In the genomic region with DNA sequence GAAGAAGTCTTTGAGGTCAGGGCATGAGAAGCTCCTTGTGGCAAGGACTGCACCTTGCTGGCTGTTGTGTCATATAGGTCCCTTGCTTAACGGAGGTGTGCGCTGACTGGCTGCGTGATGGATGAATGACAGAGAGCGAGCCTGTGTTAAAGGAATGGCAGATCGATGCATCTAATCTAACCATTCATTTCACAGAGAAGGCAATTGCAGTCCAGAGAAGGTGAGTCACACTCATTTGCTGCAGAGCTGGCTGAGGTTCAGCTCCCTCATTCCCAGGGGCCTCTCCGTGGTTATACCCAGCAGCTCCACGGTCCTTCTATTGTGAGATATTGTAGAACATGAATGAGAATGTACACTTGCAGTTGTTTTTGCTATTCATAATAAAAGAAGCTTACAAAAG, we compare ENCODE assay signal across 28 cellular contexts.
DNase-seq lines count a peak whose midpoint lies in the region; FAIRE-seq and TF ChIP-seq lines count a peak whose summit lies in the region.
"Had no signal": no experiment of that assay in that cellular context is flagged by ENCODE, and none has a peak within 500 bp of the region (broad histone marks: within the 10 kb centered on the region; RNA-seq: fewer than 3 reads in every experiment).

No MANE protein-coding gene starts in this region.

- H3K27me3 ChIP-seq in astrocyte (ENCODE audit: insufficient read depth, low read length), result no peaks in the 10 kb centered on the region
- H3K27me3 ChIP-seq: body of pancreas, gastroesophageal sphincter, upper lobe of right lung had no signal

- no peak overlapping the region for H3K9ac ChIP-seq in astrocyte (ENCODE audit: low read length)
- H3K9ac ChIP-seq: BLaER1 treated with 17β-estradiol and CSF1 and Interleukin-3, amounts not matched to agents 10 nM and 100 nM had no signal

- no peak for FAIRE-seq in astrocyte (lab: Jason Lieb, UNC)
- FAIRE-seq: small intestine had no signal

- TF ChIP-seq CTCF in astrocyte (IDR thresholded peaks at IDR 0.05; ENCODE audit: insufficient read depth, low read depth, low read length) (no peak), GM13977 (IDR thresholded peaks at IDR 0.05; ENCODE audit: extremely low read depth, insufficient read depth, missing control alignments) (no peak)

- in situ Hi-C loops in GM13977 (cut with MboI; ENCODE audit: low pct_unique_long_range_greater_than_20kb, low sequenced_read_pairs, unreplicated experiment), result no loop called here

- no peaks in the 10 kb centered on the region for H3K9me3 ChIP-seq in astrocyte (ENCODE audit: insufficient read depth, low read depth, low read length)
- H3K9me3 ChIP-seq: BLaER1 treated with 17β-estradiol and CSF1 and Interleukin-3, amounts not matched to agents 10 nM and 100 nM; body of pancreas; Caco-2; gastroesophageal sphincter; psoas muscle; upper lobe of right lung had no signal

- no peak overlapping the region for H3K4me2 ChIP-seq in astrocyte (ENCODE audit: low read length)
- H3K4me2 ChIP-seq: BLaER1 treated with 17β-estradiol and CSF1 and Interleukin-3, amounts not matched to agents 10 nM and 100 nM had no signal

- peaks cover 37% of the 10 kb centered on the region for H3K27me3 Mint-ChIP-seq in astrocyte (ENCODE audit: low read depth, unreplicated experiment)

- no peaks in the 10 kb centered on the region for H3K36me3 ChIP-seq in astrocyte (ENCODE audit: insufficient read depth, low read length)
- H3K36me3 ChIP-seq: BLaER1 treated with 17β-estradiol and CSF1 and Interleukin-3, amounts not matched to agents 10 nM and 100 nM; gastroesophageal sphincter; upper lobe of right lung had no signal

- H3K4me1 Mint-ChIP-seq in astrocyte (ENCODE audit: low read depth, unreplicated experiment), result peaks cover 2% of the 10 kb centered on the region
- H3K4me1 Mint-ChIP-seq: activated naive CD8-positive, alpha-beta T cell treated with anti-CD3 and anti-CD28 coated beads for 36 hours; immature natural killer cell had no signal

- no peaks in the 10 kb centered on the region for H3K36me3 Mint-ChIP-seq in astrocyte (ENCODE audit: low read depth, unreplicated experiment)
- H3K36me3 Mint-ChIP-seq: activated CD4-positive, alpha-beta memory T cell treated with anti-CD3 and anti-CD28 coated beads for 36 hours; activated naive CD8-positive, alpha-beta T cell treated with anti-CD3 and anti-CD28 coated beads for 36 hours; immature natural killer cell had no signal

- H2AFZ ChIP-seq in astrocyte (ENCODE audit: low read depth, low read length), result no peak overlapping the region

- no peaks in the 10 kb centered on the region for H3K79me2 ChIP-seq in astrocyte (ENCODE audit: insufficient read depth, low read length)

- no peak overlapping the region for H3K27ac Mint-ChIP-seq in astrocyte (ENCODE audit: unreplicated experiment)
- H3K27ac Mint-ChIP-seq: activated CD4-positive, alpha-beta memory T cell treated with anti-CD3 and anti-CD28 coated beads for 36 hours; activated naive CD8-positive, alpha-beta T cell treated with anti-CD3 and anti-CD28 coated beads for 36 hours; immature natural killer cell had no signal

- H3K9me3 Mint-ChIP-seq in astrocyte (ENCODE audit: unreplicated experiment), result no peaks in the 10 kb centered on the region
- H3K9me3 Mint-ChIP-seq: activated CD4-positive, alpha-beta memory T cell treated with anti-CD3 and anti-CD28 coated beads for 36 hours; activated naive CD8-positive, alpha-beta T cell treated with anti-CD3 and anti-CD28 coated beads for 36 hours had no signal

- no peak overlapping the region for H3K4me3 ChIP-seq in astrocyte (ENCODE audit: insufficient read depth, low read depth, low read length)
- H3K4me3 ChIP-seq: BLaER1 treated with 17β-estradiol and CSF1 and Interleukin-3, amounts not matched to agents 10 nM and 100 nM; body of pancreas; gastroesophageal sphincter; psoas muscle; upper lobe of right lung had no signal

- H3K4me1 ChIP-seq in astrocyte (ENCODE audit: insufficient read depth, low read length), result no peaks in the 10 kb centered on the region
- H3K4me1 ChIP-seq: body of pancreas, Caco-2, gastroesophageal sphincter, psoas muscle, upper lobe of right lung had no signal

- no peak overlapping the region for H3K4me3 Mint-ChIP-seq in astrocyte (ENCODE audit: unreplicated experiment)
- H3K4me3 Mint-ChIP-seq: activated CD4-positive, alpha-beta memory T cell treated with anti-CD3 and anti-CD28 coated beads for 36 hours; activated naive CD8-positive, alpha-beta T cell treated with anti-CD3 and anti-CD28 coated beads for 36 hours; immature natural killer cell had no signal

- no peak overlapping the region for H3K27ac ChIP-seq in astrocyte (ENCODE audit: low read depth, low read length)
- H3K27ac ChIP-seq: 22Rv1; BLaER1 treated with 17β-estradiol and CSF1 and Interleukin-3, amounts not matched to agents 10 nM and 100 nM; body of pancreas; gastroesophageal sphincter; psoas muscle; upper lobe of right lung had no signal

- DNase-seq in DMS153 treated with DMSO at 0.1 percent for 48 hours (lab: John Stamatoyannopoulos, UW; ENCODE audit: unreplicated experiment) (peak; percentile 30), DMS153 (lab: John Stamatoyannopoulos, UW) (no peak), LHCN-M2 (ENCODE audit: low read depth) (peak; percentile 0), astrocyte (ENCODE audit: low read depth) (peak; percentile 10), renal cortical epithelial cell (ENCODE audit: low read depth) (peak; percentile 20), LoVo (ENCODE audit: low spot score) (no peak), GM13977 (ENCODE audit: low spot score) (no peak)
- DNase-seq in stimulated activated CD8-positive, alpha-beta memory T cell treated with anti-CD3 and anti-CD28 coated beads, Interleukin-4, amount 100 ng/mL, for 48 hours, result no peak
- DNase-seq: activated CD4-positive, alpha-beta memory T cell treated with anti-CD3 and anti-CD28 coated beads for 36 hours; activated CD8-positive, alpha-beta memory T cell treated with anti-CD3 and anti-CD28 coated beads, Interleukin-2, amount 50 U/mL, for 48 hours; activated naive CD8-positive, alpha-beta T cell treated with anti-CD3 and anti-CD28 coated beads for 36 hours; body of pancreas; Caco-2; erythroblast; hippocampal formation; immature natural killer cell; Karpas-422; NCI-H1048; NCI-H187 treated with DMSO at 0.1 percent for 48 hours; NCI-H446 treated with DMSO at 0.1 percent for 48 hours; OCI-M1; psoas muscle; small intestine; stimulated activated CD4-positive, alpha-beta T cell treated with anti-CD3 and anti-CD28 coated beads, Interleukin-2, amount 100 ng/mL, for 24 hours; upper lobe of right lung had no signal

- H4K20me1 ChIP-seq in astrocyte (ENCODE audit: insufficient read depth, low read length), result no peaks in the 10 kb centered on the region
- H4K20me1 ChIP-seq: BLaER1 treated with 17β-estradiol and CSF1 and Interleukin-3, amounts not matched to agents 10 nM and 100 nM had no signal

Comparison
In these comparisons a context has a peak if more than half of its experiments do, and no peak if none do; other contexts are left out.
1. DNase-seq: peak in DMS153 treated with DMSO at 0.1 percent for 48 hours (single experiment), LHCN-M2 (single experiment), astrocyte (single experiment) and renal cortical epithelial cell (single experiment); none in DMS153 (single experiment), LoVo (single experiment), GM13977 (single experiment) and stimulated activated CD8-positive, alpha-beta memory T cell treated with anti-CD3 and anti-CD28 coated beads, Interleukin-4, amount 100 ng/mL, for 48 hours (single experiment).